Comparison of ENCODE assay signal across 1 cellular context in genomic region chr7:106111671-106112117, GRCh38.
TF ChIP-seq lines count a peak whose summit lies in the region.

No MANE protein-coding gene starts in this region.

TF ChIP-seq in K562, 482 proteins besides CTCF, POLR2A, EP300 and RAD21 (continued from another document and continues in another):
- TF ChIP-seq MLLT1 (IDR thresholded peaks at IDR 0.05) (peak in 1 of 2 experiments; percentile 46; a peak in 2 of 4 replicates), E2F6 (IDR thresholded peaks at IDR 0.05; ENCODE audit: borderline replicate concordance in 1 of 2, extremely low read depth in 1 of 2, insufficient read depth in 1 of 2, insufficient read length in 1 of 2, low read depth in 1 of 2, low read length in 1 of 2, poor library complexity in 1 of 2, severe bottlenecking in 1 of 2) (peak; percentile 60 to 81), ID3 (CRISPR knock-in tag; IDR thresholded peaks at IDR 0.05) (no peak), ID3 (tag; IDR thresholded peaks at IDR 0.05) (peak; percentile 91), FIP1L1 (IDR thresholded peaks at IDR 0.05; ENCODE audit: low read depth, low read length, poor library complexity, severe bottlenecking) (peak; percentile 67), NR2C2 (CRISPR knock-in tag; IDR thresholded peaks at IDR 0.05) (peak; percentile 58; the same call in 1 of the 2 replicates), NR2C2 (tag; IDR thresholded peaks at IDR 0.05) (no peak), SAP30 (IDR thresholded peaks at IDR 0.05; ENCODE audit: borderline replicate concordance, insufficient read depth, low read depth, low read length, poor library complexity, severe bottlenecking) (peak; percentile 80), NR3C1 (CRISPR knock-in tag; IDR thresholded peaks at IDR 0.05) (0 out of 2 replicates have a peak, but pooled peaks have one; percentile 63), ARID4B (CRISPR knock-in tag; IDR thresholded peaks at IDR 0.05) (peak; percentile 55; the same call in 1 of the 2 replicates), ZNF764 (CRISPR knock-in tag; IDR thresholded peaks at IDR 0.05; ENCODE audit: low read depth) (0 out of 2 replicates have a peak, but pooled peaks have one; percentile 63), FOXA3 (CRISPR knock-in tag; conservative IDR thresholded peaks at IDR 0.05 in 1 of 2, IDR thresholded peaks at IDR 0.05 in 1 of 2) (peak; percentile 6 to 71; a peak in 2 of 4 replicates), TAF1 (IDR thresholded peaks at IDR 0.05; ENCODE audit: control insufficient read depth, extremely low read depth, insufficient read depth, low read length, severe bottlenecking) (peak; percentile 64), ZNF121 (CRISPR knock-in tag; conservative IDR thresholded peaks at IDR 0.05) (0 out of 2 replicates have a peak, but pooled peaks have one; percentile 8), ERF (CRISPR knock-in tag; IDR thresholded peaks at IDR 0.05) (peak; percentile 94), SMAD4 (CRISPR knock-in tag; conservative IDR thresholded peaks at IDR 0.05) (peak; percentile 83), EGR1 (conservative IDR thresholded peaks at IDR 0.05) (0 out of 2 replicates have a peak, but pooled peaks have one; percentile 21), SIN3B (IDR thresholded peaks at IDR 0.05; ENCODE audit: low read depth) (peak; percentile 72), HDAC1 (IDR thresholded peaks at IDR 0.05) (no peak), ELK1 (CRISPR knock-in tag; IDR thresholded peaks at IDR 0.05) (no peak), ARID1B (IDR thresholded peaks at IDR 0.05) (0 out of 2 replicates have a peak, but pooled peaks have one; percentile 17), KLF1 (tag; IDR thresholded peaks at IDR 0.05) (peak; percentile 88), ZNF395 (CRISPR knock-in tag; IDR thresholded peaks at IDR 0.05) (peak; percentile 19; the same call in 1 of the 2 replicates), STAT6 (CRISPR knock-in tag; IDR thresholded peaks at IDR 0.05) (0 out of 2 replicates have a peak, but pooled peaks have one; percentile 51), PHF8 (IDR thresholded peaks at IDR 0.05; ENCODE audit: borderline replicate concordance, low read length) (no peak; the same call in 1 of the 2 replicates), SMARCA4 (IDR thresholded peaks at IDR 0.05) (peak; percentile 31; the same call in 1 of the 2 replicates), ZNF384 (IDR thresholded peaks at IDR 0.05; ENCODE audit: low read depth, low read length) (no peak), PCBP1 (IDR thresholded peaks at IDR 0.05; ENCODE audit: low read depth, low read length, poor library complexity, severe bottlenecking) (no peak), GTF2E2 (tag; IDR thresholded peaks at IDR 0.05) (0 out of 2 replicates have a peak, but pooled peaks have one; percentile 69), ZNF511 (CRISPR knock-in tag; IDR thresholded peaks at IDR 0.05) (peak; percentile 79; the same call in 1 of the 2 replicates), ZNF695 (CRISPR knock-in tag; IDR thresholded peaks at IDR 0.05) (peak; percentile 44; the same call in 1 of the 2 replicates), NR4A1 (CRISPR knock-in tag; IDR thresholded peaks at IDR 0.05) (peak; percentile 73; the same call in 1 of the 2 replicates), NR4A1 (tag; IDR thresholded peaks at IDR 0.05) (peak; percentile 79), GMEB1 (CRISPR knock-in tag; IDR thresholded peaks at IDR 0.05) (peak; percentile 59; the same call in 1 of the 2 replicates), SAFB (IDR thresholded peaks at IDR 0.05; ENCODE audit: borderline replicate concordance, low read depth, low read length) (peak; percentile 81), ARID3B (CRISPR knock-in tag; IDR thresholded peaks at IDR 0.05; ENCODE audit: borderline replicate concordance) (0 out of 2 replicates have a peak, but pooled peaks have one; percentile 86), KDM5B (IDR thresholded peaks at IDR 0.05; ENCODE audit: insufficient replicate concordance, low read depth, low read length) (peak; percentile 17), SRSF3 (IDR thresholded peaks at IDR 0.05; ENCODE audit: insufficient read depth, low read length) (0 out of 2 replicates have a peak, but pooled peaks have one; percentile 70), ATF1 (CRISPR knock-in tag; IDR thresholded peaks at IDR 0.05) (no peak), ATF1 (tag; IDR thresholded peaks at IDR 0.05) (peak; percentile 49), ETS2 (tag; IDR thresholded peaks at IDR 0.05; ENCODE audit: borderline replicate concordance, poor library complexity, severe bottlenecking) (peak; percentile 56), ETV1 (tag; conservative IDR thresholded peaks at IDR 0.05; ENCODE audit: low read depth) (peak; percentile 69), CREB1 (IDR thresholded peaks at IDR 0.05) (no peak), CREB1 (CRISPR knock-in tag; IDR thresholded peaks at IDR 0.05) (peak; percentile 66), IRF2 (CRISPR knock-in tag; IDR thresholded peaks at IDR 0.05) (0 out of 2 replicates have a peak, but pooled peaks have one; percentile 74)
